18 cellular contexts compared by ENCODE assay signal in the genomic region with DNA sequence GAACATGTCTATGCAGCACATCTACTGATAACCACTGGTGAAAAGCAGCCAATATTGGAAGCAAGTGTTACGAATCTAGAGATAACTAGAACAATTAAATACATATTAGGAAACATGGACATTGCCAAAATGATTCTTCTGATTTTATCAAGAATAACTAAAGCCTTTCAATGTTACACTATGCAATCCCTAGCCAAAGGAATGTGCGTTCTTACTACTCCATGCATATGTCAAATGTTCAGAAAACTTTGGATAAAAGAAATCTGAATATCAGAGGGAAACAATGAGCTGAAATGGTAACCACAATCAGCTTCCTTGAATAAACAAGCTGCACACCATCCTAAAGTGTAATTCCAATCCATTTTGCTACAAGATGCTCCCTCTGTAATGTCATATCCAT. TPM values are rescaled to one million over a fixed set of nuclear protein-coding genes. Genes with fewer than 3 reads are reported as not detected.
A peak's percentile ranks its signal among the peaks of the same experiment; 100 is the strongest.
DNase-seq lines count a peak whose midpoint lies in the region; ATAC-seq and TF ChIP-seq lines count a peak whose summit lies in the region.
"Had no signal": no experiment of that assay in that cellular context is flagged by ENCODE, and none has a peak within 500 bp of the region (broad histone marks: within the 10 kb centered on the region; RNA-seq: fewer than 3 reads in every experiment).

No MANE protein-coding gene starts in this region.

- no CpG with 5 or more reads among the region's 2 CpGs for WGBS in IMR-90 (ENCODE audit: extremely low coverage in 2 of 2, insufficient read length in 1 of 2), 2 experiments
- WGBS in sigmoid colon, 2 donors: 71 to 84% methylated on average over 2 of the region's 2 CpGs

- intact Hi-C loops in IMR-90 (cut with micrococcal nuclease): loop anchor here (5.0 to 10.0 kb wide), 4 partner anchors 122 to 405 kb away; no protein-coding TSS in a partner anchor
- intact Hi-C loops in sigmoid colon (cut with DNase I): loop anchor here (5.0 kb wide), 1 partner anchor 597 kb away; a partner anchor contains a TSS

- no peak overlapping the region for H4K8ac ChIP-seq in IMR-90 (ENCODE audit: low read depth in 2 of 2, low read length in 2 of 2)

- no peak overlapping the region for H3K4me2 ChIP-seq in IMR-90 (ENCODE audit: low read depth, low read length)
- H3K4me2 ChIP-seq: KMS-11 had no signal

- no peak overlapping the region for H3K23ac ChIP-seq in IMR-90 (ENCODE audit: low read depth, low read length)

- H2AK9ac ChIP-seq in IMR-90 (replicated peaks; ENCODE audit: low read depth, low read length, poor library complexity): no peak overlapping the region

- no peaks in the 10 kb centered on the region for H3K9me3 ChIP-seq in IMR-90 (ENCODE audit: control insufficient read depth, insufficient read depth, low read length)
- no peaks in the 10 kb centered on the region for H3K9me3 ChIP-seq in sigmoid colon
- H3K9me3 ChIP-seq: HAP-1 had no signal

- ATAC-seq in IMR-90 (ENCODE audit: low read depth) (no peak), HG02973 (IDR thresholded peaks at IDR 0.05; ENCODE audit: unreplicated experiment) (no peak)
- no peak for ATAC-seq in activated T-cell treated with anti-CD3 and anti-CD28 coated beads, Interleukin-2, amount 50 U/mL, for 72 hours (replicated peaks in 1 of 2)
- ATAC-seq: HepG2 had no signal

- POLR2A ChIA-PET in IMR-90 (lab: Charles Lee; ENCODE audit: unreplicated experiment): no interaction called here

- no peaks in the 10 kb centered on the region for H3K9me3 Mint-ChIP-seq in chondrocyte (ENCODE audit: low read depth)
- no peaks in the 10 kb centered on the region for H3K9me3 Mint-ChIP-seq in activated T-cell treated with anti-CD3 and anti-CD28 coated beads, Interleukin-2, amount 50 U/mL, for 72 hours

- no peak overlapping the region for H3K14ac ChIP-seq in IMR-90 (replicated peaks; ENCODE audit: low read depth, low read length)

- H3K79me1 ChIP-seq in IMR-90 (ENCODE audit: low read depth in 1 of 2, low read length in 2 of 2): no peaks in the 10 kb centered on the region

- no peak for DNase-seq in IMR-90
- no peak for DNase-seq in chondrocyte (ENCODE audit: low spot score)
- DNase-seq in fibroblast of the aortic adventitia (ENCODE audit: low read depth): peak; percentile 58
- DNase-seq in sigmoid colon: no peak
- DNase-seq in COLO829 (ENCODE audit: low spot score): no peak
- no peak for DNase-seq in activated T-cell treated with anti-CD3 and anti-CD28 coated beads, Interleukin-2, amount 50 U/mL, for 72 hours
- no peak for DNase-seq in stimulated activated naive CD4-positive, alpha-beta T cell (lab: John Stamatoyannopoulos, UW)
- DNase-seq: AML-193, NCI-H1436, NCI-H1930, NCI-H226, NCI-H524, SW 1271 had no signal

- H2AK5ac ChIP-seq in IMR-90 (ENCODE audit: low read depth, low read length): no peak overlapping the region

- no peak overlapping the region for H4K91ac ChIP-seq in IMR-90 (ENCODE audit: insufficient read depth, low read depth, low read length)

- no peak overlapping the region for H3K4ac ChIP-seq in IMR-90 (ENCODE audit: low read depth, low read length)

- TF ChIP-seq CTCF in IMR-90 (conservative IDR thresholded peaks at IDR 0.05; ENCODE audit: low read depth, low read length) (no peak), chondrocyte (IDR thresholded peaks at IDR 0.05) (no peak), fibroblast of the aortic adventitia (IDR thresholded peaks at IDR 0.05; ENCODE audit: insufficient read depth, low read length) (no peak), sigmoid colon (IDR thresholded peaks at IDR 0.05) (no peak)

- no peak for TF ChIP-seq EP300 in sigmoid colon (IDR thresholded peaks at IDR 0.05)

- peak overlapping the region; percentile 84 for H3K4me3 Mint-ChIP-seq in chondrocyte (ENCODE audit: unreplicated experiment)
- H3K4me3 Mint-ChIP-seq in activated T-cell treated with anti-CD3 and anti-CD28 coated beads, Interleukin-2, amount 50 U/mL, for 72 hours: no peak overlapping the region

- no peak overlapping the region for H4K5ac ChIP-seq in IMR-90 (ENCODE audit: low read depth, low read length)

- H4K20me1 ChIP-seq in IMR-90 (ENCODE audit: insufficient read depth, low read length): no peaks in the 10 kb centered on the region

- no peak for TF ChIP-seq POLR2A in IMR-90 (IDR thresholded peaks at IDR 0.05; ENCODE audit: low read depth, low read length)
- TF ChIP-seq POLR2A in sigmoid colon (IDR thresholded peaks at IDR 0.05): no peak

- H3K18ac ChIP-seq in IMR-90 (ENCODE audit: low read depth, low read length): no peak overlapping the region

- H3K4me1 ChIP-seq in IMR-90 (ENCODE audit: control insufficient read depth, insufficient read depth, low read length): peaks cover 5% of the 10 kb centered on the region
- H3K4me1 ChIP-seq in sigmoid colon: peaks cover 0 to 35% (median 15%) of the 10 kb centered on the region in 4 donors

- H3K27me3 ChIP-seq in IMR-90 (ENCODE audit: control insufficient read depth, insufficient read depth, low read length) (no peaks in the 10 kb centered on the region), sigmoid colon (no peaks in the 10 kb centered on the region)

- H3K4me3 ChIP-seq in IMR-90 (ENCODE audit: insufficient read depth, low read depth, low read length) (no peak overlapping the region), fibroblast of the aortic adventitia (ENCODE audit: low read depth, low read length) (no peak overlapping the region), sigmoid colon (no peak overlapping the region)
- H3K4me3 ChIP-seq: HAP-1 had no signal

- 0 out of 3 replicates have a peak overlapping the region, but pooled peaks have one; percentile 8 for H2BK15ac ChIP-seq in IMR-90 (ENCODE audit: low read depth, low read length)

- peaks cover 65% of the 10 kb centered on the region for H3K4me1 Mint-ChIP-seq in chondrocyte (ENCODE audit: low read depth)
- H3K4me1 Mint-ChIP-seq in activated T-cell treated with anti-CD3 and anti-CD28 coated beads, Interleukin-2, amount 50 U/mL, for 72 hours (ENCODE audit: low read depth): no peaks in the 10 kb centered on the region

- H3K27ac ChIP-seq in IMR-90 (ENCODE audit: insufficient read depth, low read length) (no peak overlapping the region), sigmoid colon (peak overlapping the region in 3 of 4 donors; percentile 45 to 62 (median 57))
- H3K27ac ChIP-seq: C4-2B, KMS-11 had no signal

- TF ChIP-seq RAD21 in IMR-90 (IDR thresholded peaks at IDR 0.05; ENCODE audit: low read length): no peak

- dilution Hi-C loops in IMR-90 (cut with HindIII; ENCODE audit: low sequenced_read_pairs, unreplicated experiment): no loop called here

- H3K27ac Mint-ChIP-seq in chondrocyte (ENCODE audit: unreplicated experiment): peak overlapping the region; percentile 87
- H3K27ac Mint-ChIP-seq in activated T-cell treated with anti-CD3 and anti-CD28 coated beads, Interleukin-2, amount 50 U/mL, for 72 hours: no peak overlapping the region

- H3K56ac ChIP-seq in IMR-90 (ENCODE audit: extremely low read depth, insufficient read depth, low read length): no peak overlapping the region

- no peak overlapping the region for H2BK120ac ChIP-seq in IMR-90 (ENCODE audit: low read depth, low read length)

- H3K9ac ChIP-seq in IMR-90 (ENCODE audit: low read depth, low read length): no peak overlapping the region
- H3K9ac ChIP-seq: KMS-11 had no signal

- BruUV-seq in IMR-90 (replicated peaks; lab: Mats Ljungman, UMichigan): no TSS peak

- H3K36me3 ChIP-seq in IMR-90 (ENCODE audit: control insufficient read depth, insufficient read depth, low read length) (no peaks in the 10 kb centered on the region), sigmoid colon (no peaks in the 10 kb centered on the region)
- H3K36me3 ChIP-seq: HAP-1 had no signal

- H3K27me3 Mint-ChIP-seq in chondrocyte (ENCODE audit: low read depth): no peaks in the 10 kb centered on the region
- H3K27me3 Mint-ChIP-seq in activated T-cell treated with anti-CD3 and anti-CD28 coated beads, Interleukin-2, amount 50 U/mL, for 72 hours (ENCODE audit: low read depth): no peaks in the 10 kb centered on the region

- H2BK20ac ChIP-seq in IMR-90 (ENCODE audit: low read depth, low read length): no peak overlapping the region

- no peak overlapping the region for H2BK5ac ChIP-seq in IMR-90 (ENCODE audit: low read depth, low read length, poor library complexity, severe bottlenecking)

- H2AFZ ChIP-seq in IMR-90 (replicated peaks; ENCODE audit: low read length, poor library complexity): no peak overlapping the region

- CTCF ChIA-PET in IMR-90 (lab: Yijun Ruan, JAX): no interaction called here

- H3K36me3 Mint-ChIP-seq in chondrocyte (ENCODE audit: low read depth): peaks cover 27% of the 10 kb centered on the region
- no peaks in the 10 kb centered on the region for H3K36me3 Mint-ChIP-seq in activated T-cell treated with anti-CD3 and anti-CD28 coated beads, Interleukin-2, amount 50 U/mL, for 72 hours (ENCODE audit: insufficient read depth in 2 of 2)

- in situ Hi-C loops in IMR-90 (cut with MboI; ENCODE audit: low sequenced_read_pairs): loop anchor here (5.0 kb wide), 1 partner anchor 487 kb away; no protein-coding TSS in a partner anchor

- H3K9me1 ChIP-seq in IMR-90 (ENCODE audit: insufficient read depth, low read length): no peaks in the 10 kb centered on the region

TF ChIP-seq in IMR-90, 13 proteins besides CTCF, POLR2A, EP300 and RAD21:
- no peak for TF ChIP-seq RCOR1 (IDR thresholded peaks at IDR 0.05; ENCODE audit: insufficient replicate concordance, low read length)
- TF ChIP-seq BHLHE40 (IDR thresholded peaks at IDR 0.05; ENCODE audit: low read depth, low read length): no peak
- TF ChIP-seq, protein P1, sequence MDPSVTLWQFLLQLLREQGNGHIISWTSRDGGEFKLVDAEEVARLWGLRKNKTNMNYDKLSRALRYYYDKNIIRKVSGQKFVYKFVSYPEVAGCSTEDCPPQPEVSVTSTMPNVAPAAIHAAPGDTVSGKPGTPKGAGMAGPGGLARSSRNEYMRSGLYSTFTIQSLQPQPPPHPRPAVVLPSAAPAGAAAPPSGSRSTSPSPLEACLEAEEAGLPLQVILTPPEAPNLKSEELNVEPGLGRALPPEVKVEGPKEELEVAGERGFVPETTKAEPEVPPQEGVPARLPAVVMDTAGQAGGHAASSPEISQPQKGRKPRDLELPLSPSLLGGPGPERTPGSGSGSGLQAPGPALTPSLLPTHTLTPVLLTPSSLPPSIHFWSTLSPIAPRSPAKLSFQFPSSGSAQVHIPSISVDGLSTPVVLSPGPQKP (IDR thresholded peaks at IDR 0.05; ENCODE audit: borderline replicate concordance, low read depth, low read length): no peak
- no peak for TF ChIP-seq MAZ (IDR thresholded peaks at IDR 0.05; ENCODE audit: borderline replicate concordance, low read depth, low read length)
- TF ChIP-seq RFX5 (IDR thresholded peaks at IDR 0.05; ENCODE audit: low read depth, low read length): no peak

RNA-seq across cellular contexts. Expression of a gene that starts 0.9 kb away (rescaled TPM):
- total RNA-seq in IMR-90 (2012; rRNA removed) (31.9 and 32.6 TPM in 2 replicates), chondrocyte (5,433 to 6,725 TPM (median 6,602 TPM) in 3 replicates), fibroblast of the aortic adventitia (ENCODE audit: low replicate concordance) (136 and 546 TPM in 2 replicates), sigmoid colon (100 to 1,000 TPM in 1 of 4 donors, 10 to 100 TPM in 3; 33.2 to 128 (median 41.9) TPM)
- polyA plus RNA-seq in IMR-90 (2012; rRNA removed) (31.5 and 44.7 TPM in 2 replicates), sigmoid colon (10 to 100 TPM in 1 of 3 donors, 1 to 10 TPM in 2; 6.0 to 18.3 (median 6.6) TPM)
- 4.5 and 6.2 TPM in 2 replicates for polyA plus RNA-seq in IMR-90 (2012; cell fraction: cytosol; rRNA removed)
- 1.9 and 29.5 TPM in 2 replicates for polyA plus RNA-seq in IMR-90 (2012; cell fraction: nucleus; rRNA removed; ENCODE audit: low replicate concordance)
- total RNA-seq in activated T-cell treated with anti-CD3 and anti-CD28 coated beads, Interleukin-2, amount 50 U/mL, for 72 hours: not detected
- total RNA-seq: HepG2 had no signal
- polyA plus RNA-seq: HepG2 had no signal
